Comparison of ENCODE assay signal across 7 cellular contexts in genomic region chr18:13608024-13608562, GRCh38.
DNase-seq lines count a peak whose midpoint lies in the region; ATAC-seq and TF ChIP-seq lines count a peak whose summit lies in the region.
"Not testable (repeated sequence)": the region's sequence is repeated elsewhere in the genome, so short reads cannot be mapped to it uniquely, and the experiment has no call there.

No MANE protein-coding gene starts in this region.

- H3K27me3 ChIP-seq in naive thymus-derived CD4-positive, alpha-beta T cell (ENCODE audit: control insufficient read depth in 2 of 2, insufficient read depth in 2 of 2, low read length in 2 of 2), result not testable (repeated sequence)

- intact Hi-C loops in activated B cell treated with CpG ODN at 0.5 μM for 24 hours (cut with micrococcal nuclease); naive thymus-derived CD4-positive, alpha-beta T cell (cut with micrococcal nuclease): not testable (repeated sequence)

- H3K9me3 ChIP-seq in naive thymus-derived CD4-positive, alpha-beta T cell (ENCODE audit: control insufficient read depth in 2 of 3, low read length in 3 of 3), result not testable (repeated sequence)

- peaks cover 11% of the 10 kb centered on the region for H3K36me3 Mint-ChIP-seq in activated B cell treated with CpG ODN at 0.5 μM for 24 hours (ENCODE audit: low read depth)
- H3K36me3 Mint-ChIP-seq in activated CD8-positive, alpha-beta memory T cell treated with anti-CD3 and anti-CD28 coated beads, Interleukin-2, amount 10 ng/mL, durations not matched to agents 7 days and 5 days; activated naive CD8-positive, alpha-beta T cell treated with anti-CD3 and anti-CD28 coated beads for 36 hours; naive thymus-derived CD4-positive, alpha-beta T cell: not testable (repeated sequence)
- H3K36me3 Mint-ChIP-seq in stimulated activated effector memory CD8-positive, alpha-beta T cell treated with anti-CD3 and anti-CD28 coated beads, Interleukin-12 subunit alpha, Interleukin-12 subunit beta, amount 100 ng/mL, for 72 hours, result peaks cover 23% of the 10 kb centered on the region

- CTCF ChIA-PET in activated B cell treated with CpG ODN at 0.5 μM for 24 hours (lab: Charles Lee), result interaction anchor here (1.0 to 11.4 kb wide), 2 partner anchors 41 to 48 kb away, joined by 5 to 171 read pairs; no protein-coding TSS in a partner anchor
- CTCF ChIA-PET in activated CD8-positive, alpha-beta memory T cell treated with anti-CD3 and anti-CD28 coated beads, Interleukin-2, amount 10 ng/mL, durations not matched to agents 7 days and 5 days (lab: Charles Lee), result interaction anchor here (0.8 to 10.1 kb wide), 11 partner anchors 12 to 48 kb away, joined by 3 to 122 read pairs (median 5); no protein-coding TSS in a partner anchor
- CTCF ChIA-PET in naive thymus-derived CD4-positive, alpha-beta T cell (lab: Charles Lee), result not testable (repeated sequence)

- DNase-seq in GM12865 (ENCODE audit: low read depth) (peak; percentile 37), NCI-H526 treated with DMSO at 0.1 percent for 48 hours (lab: John Stamatoyannopoulos, UW) (peak; percentile 28)
- DNase-seq in activated B cell treated with CpG ODN at 0.5 μM for 24 hours; naive thymus-derived CD4-positive, alpha-beta T cell: not testable (repeated sequence)
- DNase-seq in activated CD8-positive, alpha-beta memory T cell treated with anti-CD3 and anti-CD28 coated beads, Interleukin-2, amount 10 ng/mL, durations not matched to agents 7 days and 5 days, result peak; percentile 83
- peak; percentile 38 for DNase-seq in activated naive CD8-positive, alpha-beta T cell treated with anti-CD3 and anti-CD28 coated beads for 36 hours
- DNase-seq in stimulated activated effector memory CD8-positive, alpha-beta T cell treated with anti-CD3 and anti-CD28 coated beads, Interleukin-12 subunit alpha, Interleukin-12 subunit beta, amount 100 ng/mL, for 72 hours (ENCODE audit: low spot score in 2 of 2), result peak in 1 of 2 donors; percentile 78

- not testable (repeated sequence) for TF ChIP-seq CTCF in GM12865 (IDR thresholded peaks at IDR 0.05; ENCODE audit: insufficient read depth, low read depth, low read length, missing control alignments); activated B cell treated with CpG ODN at 0.5 μM for 24 hours (IDR thresholded peaks at IDR 0.05)

- not testable (repeated sequence) for H3K9me3 Mint-ChIP-seq in activated B cell treated with CpG ODN at 0.5 μM for 24 hours; activated CD8-positive, alpha-beta memory T cell treated with anti-CD3 and anti-CD28 coated beads, Interleukin-2, amount 10 ng/mL, durations not matched to agents 7 days and 5 days (ENCODE audit: low read depth); activated naive CD8-positive, alpha-beta T cell treated with anti-CD3 and anti-CD28 coated beads for 36 hours; naive thymus-derived CD4-positive, alpha-beta T cell; stimulated activated effector memory CD8-positive, alpha-beta T cell treated with anti-CD3 and anti-CD28 coated beads, Interleukin-12 subunit alpha, Interleukin-12 subunit beta, amount 100 ng/mL, for 72 hours

- peak overlapping the region; percentile 51 for H3K4me3 Mint-ChIP-seq in activated B cell treated with CpG ODN at 0.5 μM for 24 hours
- H3K4me3 Mint-ChIP-seq in activated CD8-positive, alpha-beta memory T cell treated with anti-CD3 and anti-CD28 coated beads, Interleukin-2, amount 10 ng/mL, durations not matched to agents 7 days and 5 days, result peak overlapping the region; percentile 83
- not testable (repeated sequence) for H3K4me3 Mint-ChIP-seq in activated naive CD8-positive, alpha-beta T cell treated with anti-CD3 and anti-CD28 coated beads for 36 hours; naive thymus-derived CD4-positive, alpha-beta T cell
- peak overlapping the region; percentile 72 for H3K4me3 Mint-ChIP-seq in stimulated activated effector memory CD8-positive, alpha-beta T cell treated with anti-CD3 and anti-CD28 coated beads, Interleukin-12 subunit alpha, Interleukin-12 subunit beta, amount 100 ng/mL, for 72 hours

- H3K27ac ChIP-seq in naive thymus-derived CD4-positive, alpha-beta T cell (ENCODE audit: low read depth, low read length), result not testable (repeated sequence)

- H3K4me1 ChIP-seq in naive thymus-derived CD4-positive, alpha-beta T cell (ENCODE audit: control insufficient read depth in 2 of 2, insufficient read depth in 2 of 2, low read length in 2 of 2), result peaks cover 8 to 14% of the 10 kb centered on the region in 2 donors

- H3K27ac Mint-ChIP-seq in activated B cell treated with CpG ODN at 0.5 μM for 24 hours, result peak overlapping the region; percentile 86
- peak overlapping the region; percentile 97 for H3K27ac Mint-ChIP-seq in activated CD8-positive, alpha-beta memory T cell treated with anti-CD3 and anti-CD28 coated beads, Interleukin-2, amount 10 ng/mL, durations not matched to agents 7 days and 5 days
- peak overlapping the region; percentile 40 for H3K27ac Mint-ChIP-seq in activated naive CD8-positive, alpha-beta T cell treated with anti-CD3 and anti-CD28 coated beads for 36 hours
- H3K27ac Mint-ChIP-seq in naive thymus-derived CD4-positive, alpha-beta T cell, result peak overlapping the region in 7 of 9 donors; percentile 49 to 82 (median 71)
- H3K27ac Mint-ChIP-seq in stimulated activated effector memory CD8-positive, alpha-beta T cell treated with anti-CD3 and anti-CD28 coated beads, Interleukin-12 subunit alpha, Interleukin-12 subunit beta, amount 100 ng/mL, for 72 hours, result peak overlapping the region; percentile 83

- POLR2A ChIA-PET in activated B cell treated with CpG ODN at 0.5 μM for 24 hours (lab: Charles Lee), result interaction anchor here (0.6 to 12.2 kb wide), 6 partner anchors 10 to 599 kb away, joined by 3 to 1007 read pairs (median 211); no protein-coding TSS in a partner anchor
- POLR2A ChIA-PET in naive thymus-derived CD4-positive, alpha-beta T cell (lab: Charles Lee), result interaction anchor here (0.9 kb wide), 1 partner anchor 389 kb away, joined by 3 read pairs; no protein-coding TSS in a partner anchor

- H3K36me3 ChIP-seq in naive thymus-derived CD4-positive, alpha-beta T cell (ENCODE audit: control insufficient read depth in 2 of 3, insufficient read depth in 3 of 3, low read length in 3 of 3), result not testable (repeated sequence)

- not testable (repeated sequence) for H3K27me3 Mint-ChIP-seq in activated B cell treated with CpG ODN at 0.5 μM for 24 hours; activated CD8-positive, alpha-beta memory T cell treated with anti-CD3 and anti-CD28 coated beads, Interleukin-2, amount 10 ng/mL, durations not matched to agents 7 days and 5 days; activated naive CD8-positive, alpha-beta T cell treated with anti-CD3 and anti-CD28 coated beads for 36 hours; naive thymus-derived CD4-positive, alpha-beta T cell

- peak; percentile 8 for ATAC-seq in activated B cell treated with CpG ODN at 0.5 μM for 24 hours (ENCODE audit: low read depth)
- peak; percentile 25 for ATAC-seq in activated CD8-positive, alpha-beta memory T cell treated with anti-CD3 and anti-CD28 coated beads, Interleukin-2, amount 10 ng/mL, durations not matched to agents 7 days and 5 days
- not testable (repeated sequence) for ATAC-seq in naive thymus-derived CD4-positive, alpha-beta T cell
- ATAC-seq in stimulated activated effector memory CD8-positive, alpha-beta T cell treated with anti-CD3 and anti-CD28 coated beads, Interleukin-12 subunit alpha, Interleukin-12 subunit beta, amount 100 ng/mL, for 72 hours, result peak; percentile 38

- H3K4me1 Mint-ChIP-seq in activated B cell treated with CpG ODN at 0.5 μM for 24 hours, result peaks cover 54% of the 10 kb centered on the region
- peaks cover 75% of the 10 kb centered on the region for H3K4me1 Mint-ChIP-seq in activated CD8-positive, alpha-beta memory T cell treated with anti-CD3 and anti-CD28 coated beads, Interleukin-2, amount 10 ng/mL, durations not matched to agents 7 days and 5 days
- H3K4me1 Mint-ChIP-seq in activated naive CD8-positive, alpha-beta T cell treated with anti-CD3 and anti-CD28 coated beads for 36 hours, result peaks cover 47% of the 10 kb centered on the region
- H3K4me1 Mint-ChIP-seq in naive thymus-derived CD4-positive, alpha-beta T cell, result peaks cover 26 to 48% (median 41%) of the 10 kb centered on the region in 7 donors
- H3K4me1 Mint-ChIP-seq in stimulated activated effector memory CD8-positive, alpha-beta T cell treated with anti-CD3 and anti-CD28 coated beads, Interleukin-12 subunit alpha, Interleukin-12 subunit beta, amount 100 ng/mL, for 72 hours, result peaks cover 51% of the 10 kb centered on the region

- not testable (repeated sequence) for H3K4me3 ChIP-seq in GM12865 (ENCODE audit: low read depth, low read length); naive thymus-derived CD4-positive, alpha-beta T cell (ENCODE audit: low read length)

Comparison
In these comparisons a context has a peak if more than half of its experiments do, and no peak if none do; other contexts are left out.
1. H3K27ac Mint-ChIP-seq: peak in every context shown above with its lines; median percentile 97 in activated CD8-positive, alpha-beta memory T cell treated with anti-CD3 and anti-CD28 coated beads, Interleukin-2, amount 10 ng/mL, durations not matched to agents 7 days and 5 days; 86 in activated B cell treated with CpG ODN at 0.5 μM for 24 hours; 83 in stimulated activated effector memory CD8-positive, alpha-beta T cell treated with anti-CD3 and anti-CD28 coated beads, Interleukin-12 subunit alpha, Interleukin-12 subunit beta, amount 100 ng/mL, for 72 hours; 71 in naive thymus-derived CD4-positive, alpha-beta T cell; 40 in activated naive CD8-positive, alpha-beta T cell treated with anti-CD3 and anti-CD28 coated beads for 36 hours.